In genomic region chr17:67506966-67507365, GRCh38 we compare ENCODE assay signal across 15 cellular contexts.
DNase-seq lines count a peak whose midpoint lies in the region; ATAC-seq and TF ChIP-seq lines count a peak whose summit lies in the region.
"Had no signal": no experiment of that assay in that cellular context is flagged by ENCODE, and none has a peak within 500 bp of the region (broad histone marks: within the 10 kb centered on the region; RNA-seq: fewer than 3 reads in every experiment).

No MANE protein-coding gene starts in this region.

- no peaks in the 10 kb centered on the region for H3F3A ChIP-seq in PC-3 (ENCODE audit: low read length, unreplicated experiment)

- H3K4me3 ChIP-seq in PC-3 (ENCODE audit: low read length) (no peak overlapping the region), skeletal muscle cell (ENCODE audit: low read depth, low read length) (no peak overlapping the region)
- H3K4me3 ChIP-seq: gastrocnemius medialis, HAP-1, mucosa of descending colon, pancreas, PC-9 had no signal

- TF ChIP-seq CTCF in PC-3 (conservative IDR thresholded peaks at IDR 0.05; ENCODE audit: low read depth, low read length): no peak

- intact Hi-C loops in PC-3 (cut with micrococcal nuclease): no loop called here

- H3K4me2 ChIP-seq in PC-3 (ENCODE audit: low read length): no peak overlapping the region
- H3K4me2 ChIP-seq: PC-9 had no signal

- no peaks in the 10 kb centered on the region for H3K79me2 ChIP-seq in PC-3 (ENCODE audit: low read length)

- CTCF ChIA-PET in PC-3 (lab: Charles Lee): no interaction called here

- ATAC-seq in activated naive CD4-positive, alpha-beta T cell treated with anti-CD3 and anti-CD28 coated beads, Interleukin-2, amount 50 U/mL, for 72 hours: peak; percentile 67 to 84
- ATAC-seq in PC-3 (no peak), HG02571 (IDR thresholded peaks at IDR 0.05; ENCODE audit: unreplicated experiment) (no peak)
- ATAC-seq: gastrocnemius medialis, mucosa of descending colon, pancreas had no signal

- no peak for DNase-seq in activated naive CD4-positive, alpha-beta T cell treated with anti-CD3 and anti-CD28 coated beads, Interleukin-2, amount 50 U/mL, for 72 hours (ENCODE audit: low spot score in 2 of 2)
- no peak for DNase-seq in activated naive CD4-positive, alpha-beta T cell treated with anti-CD3 and anti-CD28 coated beads, Interleukin-2, amount 50 U/mL, for 16 hours
- peak; percentile 52 for DNase-seq in PC-3
- DNase-seq in epithelial cell of prostate (ENCODE audit: low read depth, low spot score): peak; percentile 22
- DNase-seq in skeletal muscle cell (ENCODE audit: low read depth): peak; percentile 68
- DNase-seq in DMS53 treated with DMSO at 0.1 percent for 48 hours (lab: John Stamatoyannopoulos, UW; ENCODE audit: unreplicated experiment): no peak
- no peak for DNase-seq in hypothalamus (lab: John Stamatoyannopoulos, UW)
- DNase-seq: gastrocnemius medialis, mucosa of descending colon, NCI-H146, NCI-H510A treated with DMSO at 0.1 percent for 48 hours, pancreas, PC-9 had no signal

- BruUV-seq in PC-3 (replicated peaks; lab: Mats Ljungman, UMichigan): no TSS peak

- H3K9me2 ChIP-seq in PC-3 (replicated peaks; ENCODE audit: low read length): no peaks in the 10 kb centered on the region

- no peaks in the 10 kb centered on the region for H3K27me3 ChIP-seq in PC-3 (ENCODE audit: low read length)
- H3K27me3 ChIP-seq: gastrocnemius medialis, pancreas had no signal

- H3K27ac ChIP-seq in PC-3 (ENCODE audit: low read length): no peak overlapping the region
- no peak overlapping the region for H3K27ac ChIP-seq in epithelial cell of prostate
- H3K27ac ChIP-seq: gastrocnemius medialis, pancreas, PC-9 had no signal

- no peak overlapping the region for H3K9ac ChIP-seq in PC-3 (ENCODE audit: low read length)

- H3K27ac Mint-ChIP-seq in activated naive CD4-positive, alpha-beta T cell treated with anti-CD3 and anti-CD28 coated beads, Interleukin-2, amount 50 U/mL, for 72 hours: peak overlapping the region; percentile 40 to 69

- POLR2A ChIA-PET in PC-3 (lab: Charles Lee; ENCODE audit: unreplicated experiment): no interaction called here

- no peaks in the 10 kb centered on the region for H3K36me3 ChIP-seq in PC-3 (ENCODE audit: low read depth, low read length)
- H3K36me3 ChIP-seq: gastrocnemius medialis, HAP-1, pancreas had no signal

- H4K20me1 ChIP-seq in PC-3 (ENCODE audit: low read length): no peaks in the 10 kb centered on the region

- peaks cover 17 to 23% of the 10 kb centered on the region in 2 donors for H3K36me3 Mint-ChIP-seq in activated naive CD4-positive, alpha-beta T cell treated with anti-CD3 and anti-CD28 coated beads, Interleukin-2, amount 50 U/mL, for 72 hours

- H3K9me3 ChIP-seq in PC-3 (ENCODE audit: low read length): no peaks in the 10 kb centered on the region
- H3K9me3 ChIP-seq: gastrocnemius medialis, HAP-1, pancreas had no signal

- peaks cover 8 to 20% of the 10 kb centered on the region in 2 donors for H3K9me3 Mint-ChIP-seq in activated naive CD4-positive, alpha-beta T cell treated with anti-CD3 and anti-CD28 coated beads, Interleukin-2, amount 50 U/mL, for 72 hours

- H3K4me1 ChIP-seq in PC-3 (ENCODE audit: insufficient read depth, low read length): peaks cover 22% of the 10 kb centered on the region
- H3K4me1 ChIP-seq: gastrocnemius medialis had no signal

- no peak overlapping the region for H2AFZ ChIP-seq in PC-3 (ENCODE audit: low read length)
- H2AFZ ChIP-seq: PC-9 had no signal

Comparison
In these comparisons a context has a peak if more than half of its experiments do, and no peak if none do; other contexts are left out.
1. ATAC-seq: peak in activated naive CD4-positive, alpha-beta T cell treated with anti-CD3 and anti-CD28 coated beads, Interleukin-2, amount 50 U/mL, for 72 hours (2 of 2); none in PC-3 (single experiment) and HG02571 (single experiment).
2. DNase-seq: peak in PC-3 (single experiment), epithelial cell of prostate (single experiment) and skeletal muscle cell (single experiment); none in activated naive CD4-positive, alpha-beta T cell treated with anti-CD3 and anti-CD28 coated beads, Interleukin-2, amount 50 U/mL, for 72 hours (0 of 2), activated naive CD4-positive, alpha-beta T cell treated with anti-CD3 and anti-CD28 coated beads, Interleukin-2, amount 50 U/mL, for 16 hours (single experiment), DMS53 treated with DMSO at 0.1 percent for 48 hours (single experiment) and hypothalamus (0 of 51).